34 cellular contexts compared by ENCODE assay signal in genomic region chrX:103488794-103489193, GRCh38. TPM values are rescaled to one million over a fixed set of nuclear protein-coding genes. Genes with fewer than 3 reads are reported as not detected.
"Had no signal": no experiment of that assay in that cellular context is flagged by ENCODE, and none has a peak within 500 bp of the region (broad histone marks: within the 10 kb centered on the region; RNA-seq: fewer than 3 reads in every experiment).

No MANE protein-coding gene starts in this region.

- H3K36me3 Mint-ChIP-seq: activated CD4-positive, alpha-beta memory T cell treated with anti-CD3 and anti-CD28 coated beads for 36 hours; activated CD8-positive, alpha-beta memory T cell treated with anti-CD3 and anti-CD28 coated beads, Interleukin-2, amount 10 ng/mL, durations not matched to agents 7 days and 5 days; activated naive CD4-positive, alpha-beta T cell treated with anti-CD3 and anti-CD28 coated beads, Interleukin-2, amount 50 U/mL, for 24 hours; activated naive CD8-positive, alpha-beta T cell treated with anti-CD3 and anti-CD28 coated beads for 36 hours; brain had no signal

- H3K27ac ChIP-seq: adrenal gland, ascending aorta, breast epithelium, cardiac muscle cell, coronary artery, epithelial cell of prostate, esophagus squamous epithelium, heart left ventricle had no signal

- H3K4me3 ChIP-seq: adrenal gland, ascending aorta, breast epithelium, cardiac muscle cell, coronary artery, esophagus squamous epithelium, heart left ventricle had no signal

- H3K9me3 ChIP-seq: adrenal gland, ascending aorta, breast epithelium, esophagus squamous epithelium, heart left ventricle had no signal

- H3K4me1 Mint-ChIP-seq: activated CD4-positive, alpha-beta T cell treated with anti-CD3 and anti-CD28 coated beads for 36 hours; activated CD4-positive, alpha-beta T cell treated with anti-CD3 and anti-CD28 coated beads, Interleukin-2, amount 10 ng/mL, durations not matched to agents 24 days and 14 days; activated CD8-positive, alpha-beta memory T cell treated with anti-CD3 and anti-CD28 coated beads, Interleukin-2, amount 10 ng/mL, durations not matched to agents 7 days and 5 days; activated naive CD4-positive, alpha-beta T cell treated with anti-CD3 and anti-CD28 coated beads, Interleukin-2, amount 50 U/mL, for 24 hours; activated naive CD8-positive, alpha-beta T cell treated with anti-CD3 and anti-CD28 coated beads for 36 hours; activated naive CD8-positive, alpha-beta T cell treated with anti-CD3 and anti-CD28 coated beads, Interleukin-2, amount 50 U/mL, for 24 hours; brain had no signal

- H3K4me1 ChIP-seq: adrenal gland, ascending aorta, breast epithelium, esophagus squamous epithelium, heart left ventricle had no signal

- H3K27ac Mint-ChIP-seq: activated CD4-positive, alpha-beta memory T cell treated with anti-CD3 and anti-CD28 coated beads for 36 hours; activated CD4-positive, alpha-beta T cell treated with anti-CD3 and anti-CD28 coated beads for 36 hours; activated CD4-positive, alpha-beta T cell treated with anti-CD3 and anti-CD28 coated beads, Interleukin-2, amount 10 ng/mL, durations not matched to agents 24 days and 14 days; activated CD8-positive, alpha-beta memory T cell treated with anti-CD3 and anti-CD28 coated beads, Interleukin-2, amount 10 ng/mL, durations not matched to agents 7 days and 5 days; activated CD8-positive, alpha-beta T cell treated with anti-CD3 and anti-CD28 coated beads, Interleukin-2, amount 10 ng/mL, durations not matched to agents 7 days and 5 days; activated naive CD4-positive, alpha-beta T cell treated with anti-CD3 and anti-CD28 coated beads for 36 hours; activated naive CD4-positive, alpha-beta T cell treated with anti-CD3 and anti-CD28 coated beads, Interleukin-2, amount 50 U/mL, for 24 hours; activated naive CD8-positive, alpha-beta T cell treated with anti-CD3 and anti-CD28 coated beads for 36 hours; activated naive CD8-positive, alpha-beta T cell treated with anti-CD3 and anti-CD28 coated beads, Interleukin-2, amount 50 U/mL, for 24 hours; activated T-helper 1 cell treated with anti-CD3 and anti-CD28 coated beads, Interleukin-12 subunit alpha, Interleukin-12 subunit beta, Interleukin-2, Interleukin-4 antibody, amounts not matched to agents 30 ng/mL and 10 ng/mL and 1 ng/mL, durations not matched to agents 14 hours and 24 hours and 36 hours; activated T-helper 2 cell treated with anti-CD3 and anti-CD28 coated beads, Interferon-gamma antibody, Interleukin-2, Interleukin-4, amounts not matched to agents 10 μg/mL and 5 μg/mL and 100 μg/mL, durations not matched to agents 14 hours and 24 hours and 36 hours; brain; effector memory CD8-positive, alpha-beta T cell had no signal

- DNase-seq: activated CD4-positive, alpha-beta memory T cell treated with anti-CD3 and anti-CD28 coated beads for 36 hours; activated CD4-positive, alpha-beta T cell treated with anti-CD3 and anti-CD28 coated beads for 36 hours; activated CD4-positive, alpha-beta T cell treated with anti-CD3 and anti-CD28 coated beads, Interleukin-2, amount 10 ng/mL, durations not matched to agents 24 days and 14 days; activated CD4-positive, CD25-positive, alpha-beta regulatory T cell; activated CD4-positive, CD25-positive, alpha-beta regulatory T cell treated with anti-CD3 and anti-CD28 coated beads, Interleukin-2, amount 50 U/mL, for 72 hours; activated CD8-positive, alpha-beta memory T cell treated with anti-CD3 and anti-CD28 coated beads, Interleukin-2, amount 10 ng/mL, durations not matched to agents 7 days and 5 days; activated CD8-positive, alpha-beta memory T cell treated with anti-CD3 and anti-CD28 coated beads, Interleukin-2, amount 50 U/mL, for 4 hours; activated CD8-positive, alpha-beta T cell treated with anti-CD3 and anti-CD28 coated beads, Interleukin-2, amount 10 ng/mL, durations not matched to agents 7 days and 5 days; activated effector memory CD4-positive, alpha-beta T cell treated with anti-CD3 and anti-CD28 coated beads, Interleukin-2, amount 50 U/mL, for 16 hours; activated naive CD4-positive, alpha-beta T cell treated with anti-CD3 and anti-CD28 coated beads for 36 hours; activated naive CD8-positive, alpha-beta T cell treated with anti-CD3 and anti-CD28 coated beads for 36 hours; activated naive CD8-positive, alpha-beta T cell treated with anti-CD3 and anti-CD28 coated beads, Interleukin-2, amount 50 U/mL, for 24 hours; activated T-cell treated with anti-CD3 and anti-CD28 coated beads, Interleukin-2, amount 50 U/mL, for 1 hour; activated T-cell treated with anti-CD3 and anti-CD28 coated beads, Interleukin-2, amount 50 U/mL, for 48 hours; central memory CD4-positive, alpha-beta T cell; cerebellar nuclear complex; effector CD4-positive, alpha-beta T cell; effector memory CD8-positive, alpha-beta T cell; esophagus squamous epithelium; foreskin melanocyte; glutamatergic neuron; heart left ventricle; T-helper 2 cell had no signal

- H3K9me3 Mint-ChIP-seq: activated CD4-positive, alpha-beta memory T cell treated with anti-CD3 and anti-CD28 coated beads for 36 hours; activated CD4-positive, alpha-beta T cell treated with anti-CD3 and anti-CD28 coated beads, Interleukin-2, amount 10 ng/mL, durations not matched to agents 24 days and 14 days; activated naive CD4-positive, alpha-beta T cell treated with anti-CD3 and anti-CD28 coated beads for 36 hours; activated naive CD4-positive, alpha-beta T cell treated with anti-CD3 and anti-CD28 coated beads, Interleukin-2, amount 50 U/mL, for 24 hours; activated naive CD8-positive, alpha-beta T cell treated with anti-CD3 and anti-CD28 coated beads for 36 hours; activated naive CD8-positive, alpha-beta T cell treated with anti-CD3 and anti-CD28 coated beads, Interleukin-2, amount 50 U/mL, for 24 hours; activated T-helper 1 cell treated with anti-CD3 and anti-CD28 coated beads, Interleukin-12 subunit alpha, Interleukin-12 subunit beta, Interleukin-2, Interleukin-4 antibody, amounts not matched to agents 30 ng/mL and 10 ng/mL and 1 ng/mL, durations not matched to agents 14 hours and 24 hours and 36 hours; activated T-helper 2 cell treated with anti-CD3 and anti-CD28 coated beads, Interferon-gamma antibody, Interleukin-2, Interleukin-4, amounts not matched to agents 10 μg/mL and 5 μg/mL and 100 μg/mL, durations not matched to agents 14 hours and 24 hours and 36 hours; effector memory CD8-positive, alpha-beta T cell had no signal

- ATAC-seq: activated CD4-positive, alpha-beta T cell treated with anti-CD3 and anti-CD28 coated beads for 36 hours; activated CD8-positive, alpha-beta memory T cell treated with anti-CD3 and anti-CD28 coated beads, Interleukin-2, amount 10 ng/mL, durations not matched to agents 7 days and 5 days; activated CD8-positive, alpha-beta T cell treated with anti-CD3 and anti-CD28 coated beads, Interleukin-2, amount 10 ng/mL, durations not matched to agents 7 days and 5 days; activated naive CD8-positive, alpha-beta T cell treated with anti-CD3 and anti-CD28 coated beads, Interleukin-2, amount 50 U/mL, for 24 hours; effector memory CD8-positive, alpha-beta T cell; heart left ventricle had no signal

- H3K27me3 ChIP-seq: adrenal gland, ascending aorta, cardiac muscle cell, esophagus squamous epithelium had no signal

- H3K4me3 Mint-ChIP-seq: activated CD4-positive, alpha-beta memory T cell treated with anti-CD3 and anti-CD28 coated beads for 36 hours; activated CD4-positive, alpha-beta T cell treated with anti-CD3 and anti-CD28 coated beads for 36 hours; activated CD4-positive, alpha-beta T cell treated with anti-CD3 and anti-CD28 coated beads, Interleukin-2, amount 10 ng/mL, durations not matched to agents 24 days and 14 days; activated CD8-positive, alpha-beta memory T cell treated with anti-CD3 and anti-CD28 coated beads, Interleukin-2, amount 10 ng/mL, durations not matched to agents 7 days and 5 days; activated CD8-positive, alpha-beta T cell treated with anti-CD3 and anti-CD28 coated beads, Interleukin-2, amount 10 ng/mL, durations not matched to agents 7 days and 5 days; activated naive CD4-positive, alpha-beta T cell treated with anti-CD3 and anti-CD28 coated beads for 36 hours; activated naive CD4-positive, alpha-beta T cell treated with anti-CD3 and anti-CD28 coated beads, Interleukin-2, amount 50 U/mL, for 24 hours; activated naive CD8-positive, alpha-beta T cell treated with anti-CD3 and anti-CD28 coated beads for 36 hours; activated naive CD8-positive, alpha-beta T cell treated with anti-CD3 and anti-CD28 coated beads, Interleukin-2, amount 50 U/mL, for 24 hours; activated T-helper 1 cell treated with anti-CD3 and anti-CD28 coated beads, Interleukin-12 subunit alpha, Interleukin-12 subunit beta, Interleukin-2, Interleukin-4 antibody, amounts not matched to agents 30 ng/mL and 10 ng/mL and 1 ng/mL, durations not matched to agents 14 hours and 24 hours and 36 hours; brain; effector memory CD8-positive, alpha-beta T cell had no signal

- H3K36me3 ChIP-seq: adrenal gland, ascending aorta, breast epithelium, cardiac muscle cell, esophagus squamous epithelium, heart left ventricle had no signal

- H3K27me3 Mint-ChIP-seq: activated CD4-positive, alpha-beta memory T cell treated with anti-CD3 and anti-CD28 coated beads for 36 hours; activated CD4-positive, alpha-beta T cell treated with anti-CD3 and anti-CD28 coated beads for 36 hours; activated CD8-positive, alpha-beta memory T cell treated with anti-CD3 and anti-CD28 coated beads, Interleukin-2, amount 10 ng/mL, durations not matched to agents 7 days and 5 days; activated naive CD4-positive, alpha-beta T cell treated with anti-CD3 and anti-CD28 coated beads, Interleukin-2, amount 50 U/mL, for 24 hours; brain; effector memory CD8-positive, alpha-beta T cell had no signal

RNA-seq across cellular contexts. Expression of gene RAB40A, which starts 30.5 kb away (rescaled TPM):
- total RNA-seq: activated CD8-positive, alpha-beta T cell treated with anti-CD3 and anti-CD28 coated beads, Interleukin-2, amount 10 ng/mL, durations not matched to agents 7 days and 5 days; activated T-helper 2 cell treated with anti-CD3 and anti-CD28 coated beads, Interferon-gamma antibody, Interleukin-2, Interleukin-4, amounts not matched to agents 10 μg/mL and 5 μg/mL and 100 μg/mL, durations not matched to agents 14 hours and 24 hours and 36 hours; dermis blood vessel endothelial cell had no signal
